Comparison of ENCODE assay signal across 14 cellular contexts in genomic region chr9:116945817-116946216, GRCh38.
DNase-seq lines count a peak whose midpoint lies in the region; ATAC-seq and TF ChIP-seq lines count a peak whose summit lies in the region.
"Had no signal": no experiment of that assay in that cellular context is flagged by ENCODE, and none has a peak within 500 bp of the region (broad histone marks: within the 10 kb centered on the region; RNA-seq: fewer than 3 reads in every experiment).

No MANE protein-coding gene starts in this region.

- in situ Hi-C loops in ACHN (cut with HindIII; ENCODE audit: low pct_ligation_motif_present, low pct_unique_long_range_greater_than_20kb, low sequenced_read_pairs), result no loop called here

- H3K27me3 ChIP-seq in foreskin keratinocyte, result no peaks in the 10 kb centered on the region
- H3K27me3 ChIP-seq: adrenal gland had no signal

- peaks cover 11% of the 10 kb centered on the region for H3K4me1 ChIP-seq in foreskin keratinocyte
- H3K4me1 ChIP-seq: adrenal gland had no signal

- no peaks in the 10 kb centered on the region for H3K36me3 Mint-ChIP-seq in mesothelial cell of epicardium
- H3K36me3 Mint-ChIP-seq in nephron progenitor cell (ENCODE audit: low read depth), result no peaks in the 10 kb centered on the region
- H3K36me3 Mint-ChIP-seq: activated CD4-positive, alpha-beta memory T cell treated with anti-CD3 and anti-CD28 coated beads for 36 hours had no signal

- H3K27ac Mint-ChIP-seq in mesothelial cell of epicardium (no peak overlapping the region), nephron progenitor cell (no peak overlapping the region)
- H3K27ac Mint-ChIP-seq: activated CD4-positive, alpha-beta memory T cell treated with anti-CD3 and anti-CD28 coated beads for 36 hours had no signal

- peaks cover 41% of the 10 kb centered on the region for H3K27me3 Mint-ChIP-seq in mesothelial cell of epicardium (ENCODE audit: low read depth)
- H3K27me3 Mint-ChIP-seq in nephron progenitor cell (ENCODE audit: low read depth, poor library complexity), result peaks cover 14% of the 10 kb centered on the region

- H3K9me3 Mint-ChIP-seq in mesothelial cell of epicardium (no peaks in the 10 kb centered on the region), nephron progenitor cell (no peaks in the 10 kb centered on the region)
- H3K9me3 Mint-ChIP-seq: activated CD4-positive, alpha-beta memory T cell treated with anti-CD3 and anti-CD28 coated beads for 36 hours had no signal

- H3K4me3 Mint-ChIP-seq in mesothelial cell of epicardium (no peak overlapping the region), nephron progenitor cell (no peak overlapping the region)
- H3K4me3 Mint-ChIP-seq: activated CD4-positive, alpha-beta memory T cell treated with anti-CD3 and anti-CD28 coated beads for 36 hours; immature natural killer cell had no signal

- DNase-seq in CMK (ENCODE audit: low read depth), result peak; percentile 17
- peak; percentile 45 to 76 for DNase-seq in NOMO-1 (lab: John Stamatoyannopoulos, UW; ENCODE audit: unreplicated experiment in 2 of 2)
- no peak for DNase-seq in foreskin keratinocyte
- no peak for DNase-seq in NCI-H2171 (lab: John Stamatoyannopoulos, UW)
- no peak for DNase-seq in mesothelial cell of epicardium (ENCODE audit: low spot score in 2 of 2, unreplicated experiment in 2 of 2)
- no peak for DNase-seq in nephron progenitor cell
- DNase-seq in ACHN, result no peak
- DNase-seq: activated CD4-positive, alpha-beta memory T cell treated with anti-CD3 and anti-CD28 coated beads for 36 hours; immature natural killer cell; mesenchymal stem cell; occipital lobe; stimulated activated naive CD4-positive, alpha-beta T cell had no signal

- H3K27ac ChIP-seq in foreskin keratinocyte, result peak overlapping the region; percentile 26
- H3K27ac ChIP-seq: adrenal gland had no signal

- TF ChIP-seq CTCF in foreskin keratinocyte (conservative IDR thresholded peaks at IDR 0.05) (no peak), mesothelial cell of epicardium (IDR thresholded peaks at IDR 0.05; ENCODE audit: unreplicated experiment) (no peak), nephron progenitor cell (IDR thresholded peaks at IDR 0.05) (no peak)

- ATAC-seq in GM19455 (IDR thresholded peaks at IDR 0.05; ENCODE audit: unreplicated experiment) (peak; percentile 38), foreskin keratinocyte (peak; percentile 18)

- H3K4me1 Mint-ChIP-seq in mesothelial cell of epicardium, result no peaks in the 10 kb centered on the region
- H3K4me1 Mint-ChIP-seq in nephron progenitor cell, result no peaks in the 10 kb centered on the region
- H3K4me1 Mint-ChIP-seq: immature natural killer cell had no signal

Comparison
In these comparisons a context has a peak if more than half of its experiments do, and no peak if none do; other contexts are left out.
1. DNase-seq: peak in CMK (single experiment) and NOMO-1 (2 of 2); none in foreskin keratinocyte (0 of 2), NCI-H2171 (single experiment), mesothelial cell of epicardium (0 of 2), nephron progenitor cell (single experiment) and ACHN (single experiment).